ENCODE assay signal across 8 cellular contexts in genomic region chr10:32055478-32056135, GRCh38. TPM values are rescaled to one million over a fixed set of nuclear protein-coding genes. Genes with fewer than 3 reads are reported as not detected.
DNase-seq lines count a peak whose midpoint lies in the region; ATAC-seq, FAIRE-seq and TF ChIP-seq lines count a peak whose summit lies in the region.

No MANE protein-coding gene starts in this region.

- DNase-seq in GM06990 (ENCODE audit: extremely low read depth, insufficient read length) = no peak
- DNase-seq in KG1 (lab: John Stamatoyannopoulos, UW) = peak; percentile 57
- DNase-seq in astrocyte (ENCODE audit: low read depth) = peak; percentile 56
- DNase-seq in hippocampal formation (lab: John Stamatoyannopoulos, UW) = peak; percentile 74 to 84
- DNase-seq in retina = peak; percentile 96
- no peak for DNase-seq in NCI-H1048 (lab: John Stamatoyannopoulos, UW)

- no peaks in the 10 kb centered on the region for H3K9me3 Mint-ChIP-seq in T-helper 1 cell treated with Interleukin-12 subunit alpha and Interleukin-12 subunit beta and Interleukin-4 antibody, amounts not matched to agents 30 μg/mL and 1 μg/mL, for 36 hours
- H3K9me3 Mint-ChIP-seq in astrocyte (ENCODE audit: unreplicated experiment) = no peaks in the 10 kb centered on the region

- FAIRE-seq in astrocyte (lab: Jason Lieb, UNC) = no peak

- H3K4me1 ChIP-seq in astrocyte (ENCODE audit: insufficient read depth, low read length) = peaks cover 19% of the 10 kb centered on the region

- H3K79me2 ChIP-seq in astrocyte (ENCODE audit: insufficient read depth, low read length) = peaks cover 57% of the 10 kb centered on the region

- peak overlapping the region; percentile 94 for H3K27ac ChIP-seq in astrocyte (ENCODE audit: low read depth, low read length)

- no peaks in the 10 kb centered on the region for H3K27me3 Mint-ChIP-seq in T-helper 1 cell treated with Interleukin-12 subunit alpha and Interleukin-12 subunit beta and Interleukin-4 antibody, amounts not matched to agents 30 μg/mL and 1 μg/mL, for 36 hours (ENCODE audit: low read depth)
- H3K27me3 Mint-ChIP-seq in astrocyte (ENCODE audit: low read depth, unreplicated experiment) = no peaks in the 10 kb centered on the region

- H3K4me3 Mint-ChIP-seq in T-helper 1 cell treated with Interleukin-12 subunit alpha and Interleukin-12 subunit beta and Interleukin-4 antibody, amounts not matched to agents 30 μg/mL and 1 μg/mL, for 36 hours = peak overlapping the region; percentile 95
- H3K4me3 Mint-ChIP-seq in astrocyte (ENCODE audit: unreplicated experiment) = peak overlapping the region; percentile 98

- peaks cover 45% of the 10 kb centered on the region for H3K4me1 Mint-ChIP-seq in T-helper 1 cell treated with Interleukin-12 subunit alpha and Interleukin-12 subunit beta and Interleukin-4 antibody, amounts not matched to agents 30 μg/mL and 1 μg/mL, for 36 hours (ENCODE audit: low read depth)
- peaks cover 13% of the 10 kb centered on the region for H3K4me1 Mint-ChIP-seq in astrocyte (ENCODE audit: low read depth, unreplicated experiment)

- H3K27ac Mint-ChIP-seq in T-helper 1 cell treated with Interleukin-12 subunit alpha and Interleukin-12 subunit beta and Interleukin-4 antibody, amounts not matched to agents 30 μg/mL and 1 μg/mL, for 36 hours = peak overlapping the region; percentile 95
- peak overlapping the region; percentile 93 for H3K27ac Mint-ChIP-seq in astrocyte (ENCODE audit: unreplicated experiment)

- peak; percentile 34 for ATAC-seq in GM21737 (IDR thresholded peaks at IDR 0.05; ENCODE audit: unreplicated experiment)

- TF ChIP-seq CTCF in GM06990 (IDR thresholded peaks at IDR 0.05; ENCODE audit: insufficient read depth, low read length, poor library complexity, severe bottlenecking) (no peak), astrocyte (IDR thresholded peaks at IDR 0.05; ENCODE audit: insufficient read depth, low read depth, low read length) (no peak)

- peak overlapping the region; percentile 85 for H3K4me2 ChIP-seq in astrocyte (ENCODE audit: low read length)

- no peaks in the 10 kb centered on the region for H3K9me3 ChIP-seq in astrocyte (ENCODE audit: insufficient read depth, low read depth, low read length)

- H3K36me3 ChIP-seq in GM06990 (ENCODE audit: control insufficient read depth, insufficient read depth, low read length) = no peaks in the 10 kb centered on the region
- H3K36me3 ChIP-seq in astrocyte (ENCODE audit: insufficient read depth, low read length) = no peaks in the 10 kb centered on the region

- peaks cover 51% of the 10 kb centered on the region for H4K20me1 ChIP-seq in astrocyte (ENCODE audit: insufficient read depth, low read length)

- peak overlapping the region; percentile 95 for H3K9ac ChIP-seq in astrocyte (ENCODE audit: low read length)

- peak overlapping the region; percentile 87 for H3K4me3 ChIP-seq in GM06990 (replicated peaks; ENCODE audit: low read depth, low read length)
- H3K4me3 ChIP-seq in astrocyte (ENCODE audit: insufficient read depth, low read depth, low read length) = peak overlapping the region; percentile 91

- peaks cover 19% of the 10 kb centered on the region for H3K36me3 Mint-ChIP-seq in T-helper 1 cell treated with Interleukin-12 subunit alpha and Interleukin-12 subunit beta and Interleukin-4 antibody, amounts not matched to agents 30 μg/mL and 1 μg/mL, for 36 hours (ENCODE audit: low read depth)
- no peaks in the 10 kb centered on the region for H3K36me3 Mint-ChIP-seq in astrocyte (ENCODE audit: low read depth, unreplicated experiment)

- peak overlapping the region; percentile 98 for H2AFZ ChIP-seq in astrocyte (ENCODE audit: low read depth, low read length)

- H3K27me3 ChIP-seq in GM06990 (replicated peaks; ENCODE audit: control insufficient read depth, insufficient read depth, low read length) (no peaks in the 10 kb centered on the region), astrocyte (ENCODE audit: insufficient read depth, low read length) (no peaks in the 10 kb centered on the region)

RNA-seq across cellular contexts. Expression of gene KIF5B, which starts 0.6 kb away (rescaled TPM):
- total RNA-seq in astrocyte = 160 and 170 TPM in 2 replicates

Comparison
In these comparisons a context has a peak if more than half of its experiments do, and no peak if none do; other contexts are left out.
1. DNase-seq: peak in KG1 (single experiment), astrocyte (single experiment), hippocampal formation (2 of 2) and retina (single experiment); none in GM06990 (single experiment) and NCI-H1048 (single experiment).